In the genomic region with DNA sequence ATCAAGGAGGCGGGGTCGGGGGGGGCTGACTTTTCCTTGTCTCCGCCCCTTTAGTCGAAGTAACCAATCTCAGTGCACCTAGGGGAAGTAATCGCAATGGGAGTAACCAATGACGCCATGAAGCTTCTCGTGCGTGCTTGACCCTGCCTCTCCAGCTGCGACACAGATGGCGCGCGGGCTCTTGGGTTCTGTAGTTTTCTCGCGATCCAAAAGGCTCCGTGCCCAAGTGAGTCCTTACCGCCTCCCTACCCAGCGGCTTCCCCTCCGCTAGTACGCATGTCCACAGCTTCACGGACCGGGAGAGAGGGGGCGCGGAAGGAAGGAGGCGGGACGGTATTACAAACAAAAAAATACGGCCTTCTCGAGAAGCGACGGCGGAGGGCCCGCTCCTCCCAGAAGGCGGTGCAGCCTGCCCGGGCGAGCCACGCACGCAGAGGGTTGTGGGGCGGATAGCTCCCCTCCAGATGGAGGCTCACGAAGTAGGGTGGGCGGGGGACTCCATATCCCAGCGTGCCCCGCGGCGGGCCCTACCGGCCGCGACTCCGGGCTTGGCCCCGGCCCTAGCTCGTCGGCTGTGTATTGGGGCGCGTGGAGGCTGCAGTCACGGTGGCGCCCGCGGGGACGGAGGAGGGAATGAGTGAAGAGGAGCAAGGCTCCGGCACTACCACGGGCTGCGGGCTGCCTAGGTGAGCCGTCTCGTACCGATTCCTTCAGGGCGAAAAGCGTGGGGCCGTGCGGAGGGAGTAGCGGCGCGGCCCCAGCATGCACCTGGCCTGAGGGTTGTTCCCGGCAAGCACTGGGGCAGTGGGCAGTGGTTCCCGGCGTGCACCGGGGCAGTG, we compare ENCODE assay signal across 8 cellular contexts. TPM values are rescaled to one million over a fixed set of nuclear protein-coding genes. Genes with fewer than 3 reads are reported as not detected.
DNase-seq lines count a peak whose midpoint lies in the region; ATAC-seq and TF ChIP-seq lines count a peak whose summit lies in the region.

A gene with protein sequence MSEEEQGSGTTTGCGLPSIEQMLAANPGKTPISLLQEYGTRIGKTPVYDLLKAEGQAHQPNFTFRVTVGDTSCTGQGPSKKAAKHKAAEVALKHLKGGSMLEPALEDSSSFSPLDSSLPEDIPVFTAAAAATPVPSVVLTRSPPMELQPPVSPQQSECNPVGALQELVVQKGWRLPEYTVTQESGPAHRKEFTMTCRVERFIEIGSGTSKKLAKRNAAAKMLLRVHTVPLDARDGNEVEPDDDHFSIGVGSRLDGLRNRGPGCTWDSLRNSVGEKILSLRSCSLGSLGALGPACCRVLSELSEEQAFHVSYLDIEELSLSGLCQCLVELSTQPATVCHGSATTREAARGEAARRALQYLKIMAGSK (plus strand): TSS at position 508 of the 839 bp plus-strand sequence. CDS start 126 bp downstream, at position 634.

- peak within 1 kb of the TSS; percentile 71 for H3K4me3 ChIP-seq in KMS-11 (IDR thresholded peaks at IDR 0.05; ENCODE audit: insufficient read depth, low read depth, low read length)
- peak within 1 kb of the TSS; percentile 63 to 86 (median 73) for H3K4me3 ChIP-seq in Peyer's patch
- peak within 1 kb of the TSS; percentile 50 to 63 for H3K4me3 ChIP-seq in muscle layer of colon (ENCODE audit: low read depth in 1 of 2, low read length in 2 of 2)

- H3K4me2 ChIP-seq in KMS-11, result peak within 1 kb of the TSS; percentile 100

- peak; percentile 41 to 53 for TF ChIP-seq POLR2A in Peyer's patch (IDR thresholded peaks at IDR 0.05)

- TF ChIP-seq CTCF in KMS-11 (conservative IDR thresholded peaks at IDR 0.05; ENCODE audit: low read depth, low read length), result no peak; the same call in 1 of the 2 replicates
- TF ChIP-seq CTCF in Peyer's patch (IDR thresholded peaks at IDR 0.05), result peak in 2 of 6 experiments; percentile 12 to 18

- DNase-seq in DMS53 treated with DMSO at 0.1 percent for 48 hours (lab: John Stamatoyannopoulos, UW; ENCODE audit: unreplicated experiment) (peak; percentile 98), Peyer's patch (peak; percentile 97 to 100 (median 99))
- DNase-seq in activated T-cell treated with anti-CD3 and anti-CD28 coated beads, Interleukin-2, amount 50 U/mL, for 48 hours, result peak; percentile 99
- peak; percentile 97 for DNase-seq in stimulated activated CD8-positive, alpha-beta memory T cell treated with anti-CD3 and anti-CD28 coated beads, Interleukin-7, amount 100 ng/mL, for 24 hours (ENCODE audit: low read depth)

- H3K27me3 ChIP-seq in KMS-11 (ENCODE audit: insufficient read depth, low read depth), result no peaks in the 10 kb centered on the region
- H3K27me3 ChIP-seq in Peyer's patch, result no peaks in the 10 kb centered on the region
- H3K27me3 ChIP-seq in muscle layer of colon (ENCODE audit: control insufficient read depth in 1 of 2, insufficient read depth in 2 of 2, low read length in 2 of 2), result no peaks in the 10 kb centered on the region

- H3K4me1 ChIP-seq in KMS-11 (ENCODE audit: low read depth, poor library complexity, severe bottlenecking) (peaks cover 40% of the 10 kb centered on the region), Peyer's patch (peaks cover 5 to 21% (median 12%) of the 10 kb centered on the region in 4 donors), muscle layer of colon (ENCODE audit: insufficient read depth, low read length) (peaks cover 31% of the 10 kb centered on the region)

- no peaks in the 10 kb centered on the region for H3K9me3 ChIP-seq in Peyer's patch
- H3K9me3 ChIP-seq in muscle layer of colon (ENCODE audit: low read length), result no peaks in the 10 kb centered on the region

- ATAC-seq in GM21737 (IDR thresholded peaks at IDR 0.05; ENCODE audit: unreplicated experiment) (peak; percentile 67), esophagus mucosa (peak; percentile 88)

- peak within 1 kb of the TSS; percentile 91 for H3K27ac ChIP-seq in KMS-11
- H3K27ac ChIP-seq in Peyer's patch, result peak within 1 kb of the TSS; percentile 94 to 98 (median 96)
- H3K27ac ChIP-seq in muscle layer of colon (ENCODE audit: low read depth, low read length), result peak within 1 kb of the TSS; percentile 98

- H3K79me2 ChIP-seq in KMS-11 (ENCODE audit: insufficient read depth, low read depth), result peaks cover 21% of the 10 kb centered on the region

- H3K9ac ChIP-seq in KMS-11 (peak within 1 kb of the TSS; percentile 93), muscle layer of colon (ENCODE audit: low read length) (peak within 1 kb of the TSS; percentile 85)

- H3K36me3 ChIP-seq in KMS-11 (ENCODE audit: insufficient read depth) (no peaks in the 10 kb centered on the region; the same call in 1 of the 2 replicates), Peyer's patch (peaks cover 0 to 13% (median 0%) of the 10 kb centered on the region in 3 donors), muscle layer of colon (ENCODE audit: insufficient read depth, low read length) (peaks cover 6% of the 10 kb centered on the region)

- H4K20me1 ChIP-seq in KMS-11 (ENCODE audit: insufficient read depth), result no peaks in the 10 kb centered on the region

- H2AFZ ChIP-seq in KMS-11 (ENCODE audit: low read depth), result peak within 1 kb of the TSS; percentile 85

RNA-seq across cellular contexts. Expression of the gene that starts here (rescaled TPM):
- total RNA-seq in Peyer's patch (10 to 100 TPM; 25.7 to 30.3 (median 27.2) TPM), esophagus mucosa (19.3 TPM)

Comparison
In these comparisons a context has a peak if more than half of its experiments do, and no peak if none do; other contexts are left out.
1. Peak in every context shown above with its lines: DNase-seq, ATAC-seq, H3K4me3 ChIP-seq and H3K27ac ChIP-seq.